In the genomic region with DNA sequence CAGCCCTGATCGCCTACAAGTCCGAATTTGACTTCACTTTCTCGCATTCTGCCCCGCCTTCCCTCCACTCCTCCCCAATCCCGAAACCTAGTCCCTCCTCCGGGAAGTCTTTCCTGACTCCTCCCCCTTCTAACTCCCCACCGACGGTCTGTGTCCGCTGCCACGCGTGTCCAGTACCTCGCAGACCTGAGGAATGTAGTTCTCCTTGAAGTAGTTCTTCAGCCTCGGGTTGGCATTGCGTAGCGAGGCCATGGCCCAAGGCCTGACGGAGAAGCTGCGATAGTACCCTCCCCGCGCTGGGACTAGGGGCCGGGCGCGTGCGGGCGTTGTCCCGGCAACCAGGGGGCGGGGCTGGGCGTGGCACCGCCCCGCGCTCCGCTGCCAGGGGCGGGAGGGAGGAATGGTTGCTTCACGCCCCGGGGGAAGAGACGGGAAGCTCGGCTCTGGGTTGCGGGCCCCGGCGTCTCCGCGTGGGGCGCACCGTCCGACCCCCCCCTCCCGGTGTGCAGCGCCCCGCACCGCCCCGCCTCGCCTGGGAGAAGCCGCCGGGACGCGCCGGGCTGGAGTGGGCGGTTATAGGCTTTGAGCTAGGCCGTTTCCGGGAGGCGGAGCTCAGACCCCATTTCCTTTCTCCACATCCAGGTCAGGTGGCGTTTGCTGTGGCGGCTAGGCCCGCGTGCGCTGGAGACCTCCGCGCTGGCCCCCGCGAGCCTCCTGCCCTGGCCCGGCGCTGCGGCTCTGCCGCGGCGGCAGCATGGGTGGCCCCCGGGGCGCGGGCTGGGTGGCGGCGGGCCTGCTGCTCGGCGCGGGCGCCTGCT, we compare ENCODE assay signal across 8 cellular contexts. TPM values are rescaled to one million over a fixed set of nuclear protein-coding genes. Genes with fewer than 3 reads are reported as not detected.
DNase-seq lines count a peak whose midpoint lies in the region; ATAC-seq, FAIRE-seq and TF ChIP-seq lines count a peak whose summit lies in the region.

A gene (plus strand): TSS at position 622 of the 818 bp plus-strand sequence. CDS start 133 bp downstream, at position 755.
A gene (minus strand): TSS at position 278 of the 818 bp plus-strand sequence.

- TF ChIP-seq POLR2A in GM10847 (IDR thresholded peaks at IDR 0.05; ENCODE audit: extremely low read depth, insufficient read length) = peak; percentile 54

- ATAC-seq in HG02623 (IDR thresholded peaks at IDR 0.05; ENCODE audit: unreplicated experiment) = peak; percentile 88
- peak; percentile 93 to 98 (median 94) for ATAC-seq in pancreas

- TF ChIP-seq RAD21 in SK-N-SH (IDR thresholded peaks at IDR 0.05; ENCODE audit: low read length) = no peak

- H3K4me2 ChIP-seq in SK-N-SH = peak within 1 kb of the TSS; percentile 86

- intact Hi-C loops in head of caudate nucleus (cut with DNase I) = loop anchor here (10.0 kb wide), 1 partner anchor 70 kb away; a partner anchor contains a TSS
- intact Hi-C loops in pancreas (cut with DNase I) = no loop called here
- intact Hi-C loops in tibial artery (cut with DNase I; ENCODE audit: low total_unique reads) = loop anchor here (5.0 to 10.0 kb wide), 2 partner anchors 70 to 268 kb away; a partner anchor contains a TSS

- H3K27me3 Mint-ChIP-seq in activated naive CD8-positive, alpha-beta T cell = no peaks in the 10 kb centered on the region

- POLR2A ChIA-PET in SK-N-SH (lab: Yijun Ruan, JAX) = interaction anchor here (0.5 to 2.4 kb wide), 8 partner anchors 10 to 326 kb away, joined by 3 to 12 read pairs (median 4); a partner anchor contains a TSS

- peak within 1 kb of the TSS; percentile 91 for H2AFZ ChIP-seq in SK-N-SH (ENCODE audit: low read depth)

- 2% methylated on average over 34 of the region's 83 CpGs for WGBS in SK-N-SH (ENCODE audit: low lambda C conversion rate)
- WGBS in pancreas, 2 donors = 0% methylated on average over 73 to 83 of the region's 83 CpGs

- TF ChIP-seq CTCF in SK-N-SH (IDR thresholded peaks at IDR 0.05) = peak; percentile 29
- peak in 1 of 4 donors; percentile 8 for TF ChIP-seq CTCF in pancreas (IDR thresholded peaks at IDR 0.05)
- peak; percentile 34 to 38 for TF ChIP-seq CTCF in tibial artery (IDR thresholded peaks at IDR 0.05)

- H3K9me3 ChIP-seq in SK-N-SH = no peaks in the 10 kb centered on the region
- H3K9me3 ChIP-seq in pancreas = no peaks in the 10 kb centered on the region
- H3K9me3 ChIP-seq in tibial artery = no peaks in the 10 kb centered on the region

- H3K36me3 Mint-ChIP-seq in activated naive CD8-positive, alpha-beta T cell = peaks cover 4% of the 10 kb centered on the region

- H3K4me1 Mint-ChIP-seq in activated naive CD8-positive, alpha-beta T cell (ENCODE audit: low read depth) = peaks cover 47% of the 10 kb centered on the region

- peak within 1 kb of the TSS; percentile 95 for H3K27ac Mint-ChIP-seq in activated naive CD8-positive, alpha-beta T cell

- peaks cover 0 to 17% of the 10 kb centered on the region in 2 experiments; a peak in 2 of 4 replicates for H3K4me1 ChIP-seq in SK-N-SH (ENCODE audit: control insufficient read depth in 1 of 2, insufficient read depth in 2 of 2, low read depth in 1 of 2, low read length in 1 of 2)
- H3K4me1 ChIP-seq in pancreas = peaks cover 0 to 25% (median 21%) of the 10 kb centered on the region in 3 donors
- peaks cover 0 to 24% (median 15%) of the 10 kb centered on the region in 4 donors for H3K4me1 ChIP-seq in tibial artery

- DNase-seq in NCI-H1092 (lab: John Stamatoyannopoulos, UW) (peak; percentile 88), SK-N-SH (peak; percentile 99), head of caudate nucleus (peak; percentile 80 to 96 (median 92)), pancreas (peak; percentile 88 to 96 (median 92)), tibial artery (peak; percentile 90 to 95)

- H3K36me3 ChIP-seq in SK-N-SH (replicated peaks in 1 of 2; ENCODE audit: control insufficient read depth in 1 of 2, insufficient read depth in 2 of 2, low read length in 1 of 2) (peaks cover 4 to 28% of the 10 kb centered on the region in 2 experiments), pancreas (no peaks in the 10 kb centered on the region), tibial artery (peaks cover 0 to 4% (median 0%) of the 10 kb centered on the region in 3 donors)

- FAIRE-seq in pancreas (lab: Jason Lieb, UNC) = no peak

- H3K9me2 ChIP-seq in SK-N-SH = no peaks in the 10 kb centered on the region

- H3K79me2 ChIP-seq in SK-N-SH (ENCODE audit: insufficient read depth) = peaks cover 53% of the 10 kb centered on the region

- no peaks in the 10 kb centered on the region for H3K27me3 ChIP-seq in SK-N-SH (ENCODE audit: insufficient read depth)
- no peaks in the 10 kb centered on the region for H3K27me3 ChIP-seq in pancreas
- no peaks in the 10 kb centered on the region for H3K27me3 ChIP-seq in tibial artery

- H3K9me3 Mint-ChIP-seq in activated naive CD8-positive, alpha-beta T cell (ENCODE audit: low read depth) = no peaks in the 10 kb centered on the region

- H3K9ac ChIP-seq in SK-N-SH = peak within 1 kb of the TSS; percentile 80

- H3K4me3 Mint-ChIP-seq in activated naive CD8-positive, alpha-beta T cell = peak within 1 kb of the TSS; percentile 98

- H3K27ac ChIP-seq in SK-N-SH (ENCODE audit: low read depth in 2 of 2, low read length in 1 of 2) = peak within 1 kb of the TSS; percentile 89 to 95
- peak within 1 kb of the TSS; percentile 94 to 97 (median 94) for H3K27ac ChIP-seq in pancreas
- H3K27ac ChIP-seq in tibial artery = peak within 1 kb of the TSS; percentile 89 to 91

- H3F3A ChIP-seq in SK-N-SH (replicated peaks; ENCODE audit: insufficient read depth) = peaks cover 13% of the 10 kb centered on the region

- no peak; a peak in 2 of 4 replicates for TF ChIP-seq EP300 in SK-N-SH (IDR thresholded peaks at IDR 0.05; ENCODE audit: borderline replicate concordance in 1 of 2, low read depth in 1 of 2, low read length in 1 of 2)

- H4K20me1 ChIP-seq in SK-N-SH (ENCODE audit: insufficient read depth) = no peaks in the 10 kb centered on the region; the same call in 1 of the 2 replicates

- peak within 1 kb of the TSS; percentile 74 to 83 for H3K4me3 ChIP-seq in SK-N-SH (ENCODE audit: low read depth in 2 of 2, low read length in 1 of 2)
- H3K4me3 ChIP-seq in pancreas = peak within 1 kb of the TSS; percentile 69 to 87 (median 75)
- H3K4me3 ChIP-seq in tibial artery = peak within 1 kb of the TSS; percentile 64 to 70

- CTCF ChIA-PET in SK-N-SH (lab: Yijun Ruan, JAX) = interaction anchor here (0.6 to 7.2 kb wide), 10 partner anchors 9 to 326 kb away, joined by 3 to 54 read pairs (median 6); a partner anchor contains a TSS

TF ChIP-seq in SK-N-SH, 30 proteins besides CTCF, POLR2A, EP300 and RAD21:
- TF ChIP-seq MXI1 (IDR thresholded peaks at IDR 0.05; ENCODE audit: low read depth, low read length) (peak; percentile 77; the same call in 1 of the 2 replicates), GATA2 (CRISPR knock-in tag; IDR thresholded peaks at IDR 0.05) (no peak), YY1 (IDR thresholded peaks at IDR 0.05; ENCODE audit: low read depth) (0 out of 2 replicates have a peak, but pooled peaks have one; percentile 3), POLR2AphosphoS5 (IDR thresholded peaks at IDR 0.05; ENCODE audit: low read depth, low read length) (peak; percentile 82), EZH2phosphoT487 (IDR thresholded peaks at IDR 0.05; ENCODE audit: borderline replicate concordance, low read depth) (no peak), SIN3A (IDR thresholded peaks at IDR 0.05; ENCODE audit: borderline replicate concordance, low read depth, low read length) (peak; percentile 56), TAF1 (IDR thresholded peaks at IDR 0.05; ENCODE audit: borderline replicate concordance, low read depth, low read length) (peak; percentile 78), JUND (IDR thresholded peaks at IDR 0.05) (no peak), TEAD4 (IDR thresholded peaks at IDR 0.05; ENCODE audit: borderline replicate concordance, insufficient read depth) (no peak), ELF1 (IDR thresholded peaks at IDR 0.05) (peak; percentile 79), RCOR1 (IDR thresholded peaks at IDR 0.05; ENCODE audit: low read length) (peak; percentile 25; the same call in 1 of the 2 replicates), GABPA (IDR thresholded peaks at IDR 0.05; ENCODE audit: low read depth) (peak; percentile 75), CHD2 (IDR thresholded peaks at IDR 0.05; ENCODE audit: low read length, partially characterized antibody) (peak; percentile 48)
- TF ChIP-seq, protein P1, sequence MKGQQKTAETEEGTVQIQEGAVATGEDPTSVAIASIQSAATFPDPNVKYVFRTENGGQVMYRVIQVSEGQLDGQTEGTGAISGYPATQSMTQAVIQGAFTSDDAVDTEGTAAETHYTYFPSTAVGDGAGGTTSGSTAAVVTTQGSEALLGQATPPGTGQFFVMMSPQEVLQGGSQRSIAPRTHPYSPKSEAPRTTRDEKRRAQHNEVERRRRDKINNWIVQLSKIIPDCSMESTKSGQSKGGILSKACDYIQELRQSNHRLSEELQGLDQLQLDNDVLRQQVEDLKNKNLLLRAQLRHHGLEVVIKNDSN (IDR thresholded peaks at IDR 0.05; ENCODE audit: borderline replicate concordance, low read depth) = peak; percentile 71; the same call in 1 of the 2 replicates
- TF ChIP-seq, protein P2, sequence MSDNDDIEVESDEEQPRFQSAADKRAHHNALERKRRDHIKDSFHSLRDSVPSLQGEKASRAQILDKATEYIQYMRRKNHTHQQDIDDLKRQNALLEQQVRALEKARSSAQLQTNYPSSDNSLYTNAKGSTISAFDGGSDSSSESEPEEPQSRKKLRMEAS (IDR thresholded peaks at IDR 0.05; ENCODE audit: low read depth) = peak; percentile 57

RNA-seq across cellular contexts. Expression of the first gene that starts in this region (rescaled TPM):
- polyA plus RNA-seq in SK-N-SH (2012; rRNA removed) = 43.4 and 54.1 TPM in 2 replicates
- polyA plus RNA-seq in SK-N-SH (2012; cell fraction: cytosol; rRNA removed) = 66.6 and 78.4 TPM in 2 replicates
- polyA plus RNA-seq in SK-N-SH (2012; cell fraction: nucleus; rRNA removed) = 22.6 and 37.9 TPM in 2 replicates
- 10 to 100 TPM; 14.4 to 27.0 (median 21.1) TPM for total RNA-seq in pancreas
- 10 to 100 TPM; 11.5 to 13.4 TPM for polyA plus RNA-seq in pancreas

RNA-seq across cellular contexts. Expression of the second gene that starts in this region (rescaled TPM):
- polyA plus RNA-seq in SK-N-SH (2012; rRNA removed) (1.1 and 2.0 TPM in 2 replicates), pancreas (under 1 TPM; 0.42 to 0.47 TPM)
- polyA plus RNA-seq in SK-N-SH (2012; cell fraction: cytosol; rRNA removed) = 1.7 and 2.3 TPM in 2 replicates
- 1.3 and 3.0 TPM in 2 replicates for polyA plus RNA-seq in SK-N-SH (2012; cell fraction: nucleus; rRNA removed)
- 1 to 10 TPM; 1.3 to 2.4 (median 1.6) TPM for total RNA-seq in pancreas

Comparison
In these comparisons a context has a peak if more than half of its experiments do, and no peak if none do; other contexts are left out.
1. Peak in every context shown above with its lines: DNase-seq, ATAC-seq, H3K4me3 ChIP-seq and H3K27ac ChIP-seq.
2. intact Hi-C loops: an anchor here in head of caudate nucleus (10.0 kb wide) and tibial artery (5.0 to 10.0 kb wide); none called in pancreas.